8 cellular contexts compared by ENCODE assay signal in genomic region chr1:196355206-196355786, GRCh38.
DNase-seq lines count a peak whose midpoint lies in the region; ATAC-seq and TF ChIP-seq lines count a peak whose summit lies in the region.

No MANE protein-coding gene starts in this region.

- H3K27me3 Mint-ChIP-seq in nephron (ENCODE audit: low read depth): no peaks in the 10 kb centered on the region
- H3K27me3 Mint-ChIP-seq in activated CD8-positive, alpha-beta T cell treated with anti-CD3 and anti-CD28 coated beads, Interleukin-2, amount 10 ng/mL, durations not matched to agents 7 days and 5 days (ENCODE audit: low read depth): no peaks in the 10 kb centered on the region

- intact Hi-C loops in breast epithelium (cut with DNase I; ENCODE audit: low total_unique reads): no loop called here

- H3K9me3 Mint-ChIP-seq in nephron: peaks cover 8% of the 10 kb centered on the region
- H3K9me3 Mint-ChIP-seq in activated CD8-positive, alpha-beta T cell treated with anti-CD3 and anti-CD28 coated beads, Interleukin-2, amount 10 ng/mL, durations not matched to agents 7 days and 5 days (ENCODE audit: insufficient read depth): no peaks in the 10 kb centered on the region
- no peaks in the 10 kb centered on the region for H3K9me3 Mint-ChIP-seq in activated naive CD4-positive, alpha-beta T cell treated with anti-CD3 and anti-CD28 coated beads, Interleukin-2, amount 50 U/mL, for 72 hours

- DNase-seq in DMS153 (lab: John Stamatoyannopoulos, UW) (peak; percentile 38), M059J (ENCODE audit: low read depth) (peak; percentile 42), breast epithelium (ENCODE audit: low spot score in 2 of 2) (no peak), SIG-M5 treated with dmso at 0.1 percent for 504 hours (lab: John Stamatoyannopoulos, UW; ENCODE audit: unreplicated experiment) (no peak)
- no peak for DNase-seq in activated CD8-positive, alpha-beta T cell treated with anti-CD3 and anti-CD28 coated beads, Interleukin-2, amount 10 ng/mL, durations not matched to agents 7 days and 5 days
- DNase-seq in activated naive CD4-positive, alpha-beta T cell treated with anti-CD3 and anti-CD28 coated beads, Interleukin-2, amount 50 U/mL, for 72 hours (ENCODE audit: low spot score in 2 of 2): no peak

- no peaks in the 10 kb centered on the region for H3K4me1 ChIP-seq in breast epithelium

- no peaks in the 10 kb centered on the region for H3K9me3 ChIP-seq in breast epithelium

- no peaks in the 10 kb centered on the region for H3K36me3 ChIP-seq in breast epithelium

- CTCF ChIA-PET in activated CD8-positive, alpha-beta T cell treated with anti-CD3 and anti-CD28 coated beads, Interleukin-2, amount 10 ng/mL, durations not matched to agents 7 days and 5 days (lab: Charles Lee): no interaction called here

- H3K4me3 ChIP-seq in breast epithelium: no peak overlapping the region

- H3K4me3 Mint-ChIP-seq in nephron: no peak overlapping the region
- no peak overlapping the region for H3K4me3 Mint-ChIP-seq in activated CD8-positive, alpha-beta T cell treated with anti-CD3 and anti-CD28 coated beads, Interleukin-2, amount 10 ng/mL, durations not matched to agents 7 days and 5 days

- H3K27me3 ChIP-seq in breast epithelium: no peaks in the 10 kb centered on the region

- TF ChIP-seq CTCF in breast epithelium (IDR thresholded peaks at IDR 0.05) (peak in 2 of 3 donors; percentile 37 to 52), nephron (IDR thresholded peaks at IDR 0.05; ENCODE audit: unreplicated experiment in 3 of 3) (peak; percentile 42 to 57 (median 48))

- ATAC-seq in activated CD8-positive, alpha-beta T cell treated with anti-CD3 and anti-CD28 coated beads, Interleukin-2, amount 10 ng/mL, durations not matched to agents 7 days and 5 days: no peak
- ATAC-seq in activated naive CD4-positive, alpha-beta T cell treated with anti-CD3 and anti-CD28 coated beads, Interleukin-2, amount 50 U/mL, for 72 hours: no peak
- ATAC-seq in HG03565 (IDR thresholded peaks at IDR 0.05; ENCODE audit: unreplicated experiment): no peak

- H3K27ac ChIP-seq in breast epithelium: no peak overlapping the region

- POLR2A ChIA-PET in activated CD8-positive, alpha-beta T cell treated with anti-CD3 and anti-CD28 coated beads, Interleukin-2, amount 10 ng/mL, durations not matched to agents 7 days and 5 days (lab: Charles Lee): no interaction called here

- H3K36me3 Mint-ChIP-seq in nephron (ENCODE audit: low read depth): peaks cover 8% of the 10 kb centered on the region
- H3K36me3 Mint-ChIP-seq in activated CD8-positive, alpha-beta T cell treated with anti-CD3 and anti-CD28 coated beads, Interleukin-2, amount 10 ng/mL, durations not matched to agents 7 days and 5 days (ENCODE audit: low read depth): no peaks in the 10 kb centered on the region
- no peaks in the 10 kb centered on the region for H3K36me3 Mint-ChIP-seq in activated naive CD4-positive, alpha-beta T cell treated with anti-CD3 and anti-CD28 coated beads, Interleukin-2, amount 50 U/mL, for 72 hours

- no peak for TF ChIP-seq POLR2A in breast epithelium (IDR thresholded peaks at IDR 0.05)

- H3K27ac Mint-ChIP-seq in nephron: no peak overlapping the region
- H3K27ac Mint-ChIP-seq in activated CD8-positive, alpha-beta T cell treated with anti-CD3 and anti-CD28 coated beads, Interleukin-2, amount 10 ng/mL, durations not matched to agents 7 days and 5 days: no peak overlapping the region
- H3K27ac Mint-ChIP-seq in activated naive CD4-positive, alpha-beta T cell treated with anti-CD3 and anti-CD28 coated beads, Interleukin-2, amount 50 U/mL, for 72 hours: no peak overlapping the region

- no peaks in the 10 kb centered on the region for H3K4me1 Mint-ChIP-seq in nephron
- no peaks in the 10 kb centered on the region for H3K4me1 Mint-ChIP-seq in activated CD8-positive, alpha-beta T cell treated with anti-CD3 and anti-CD28 coated beads, Interleukin-2, amount 10 ng/mL, durations not matched to agents 7 days and 5 days (ENCODE audit: low read depth)

Comparison
In these comparisons a context has a peak if more than half of its experiments do, and no peak if none do; other contexts are left out.
1. DNase-seq: peak in DMS153 (single experiment) and M059J (single experiment); none in breast epithelium (0 of 2), activated CD8-positive, alpha-beta T cell treated with anti-CD3 and anti-CD28 coated beads, Interleukin-2, amount 10 ng/mL, durations not matched to agents 7 days and 5 days (single experiment), activated naive CD4-positive, alpha-beta T cell treated with anti-CD3 and anti-CD28 coated beads, Interleukin-2, amount 50 U/mL, for 72 hours (0 of 2) and SIG-M5 treated with dmso at 0.1 percent for 504 hours (single experiment).